Comparison of ENCODE assay signal across 23 cellular contexts in the genomic region with DNA sequence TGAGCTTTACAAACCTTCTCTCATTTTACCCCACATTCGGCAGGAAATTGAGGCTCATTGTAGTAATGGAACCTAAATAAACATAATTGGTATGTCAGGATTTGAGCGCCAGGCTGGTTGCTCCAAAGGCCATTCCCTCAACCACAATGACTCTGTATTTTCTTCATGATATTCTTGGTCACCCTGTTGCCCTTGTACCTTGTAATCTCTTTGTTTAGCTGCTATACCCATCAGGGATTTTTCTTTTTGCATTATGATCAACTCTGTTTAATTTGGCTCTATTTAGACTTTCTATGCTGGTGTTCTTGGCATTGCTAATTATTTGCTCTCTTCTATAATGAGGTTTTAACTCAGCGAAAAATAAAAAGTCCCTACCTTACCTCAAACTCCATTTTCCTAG. TPM values are rescaled to one million over a fixed set of nuclear protein-coding genes. Genes with fewer than 3 reads are reported as not detected.
"Had no signal": no experiment of that assay in that cellular context is flagged by ENCODE, and none has a peak within 500 bp of the region (broad histone marks: within the 10 kb centered on the region; RNA-seq: fewer than 3 reads in every experiment).

No MANE protein-coding gene starts in this region.

- H3K4me3 ChIP-seq: esophagus squamous epithelium, right atrium auricular region, smooth muscle cell, suprapubic skin, thyroid gland, upper lobe of left lung, uterus had no signal

- H3K27ac ChIP-seq: epithelial cell of prostate, esophagus squamous epithelium, right atrium auricular region, suprapubic skin, thyroid gland, upper lobe of left lung, uterus had no signal

- DNase-seq: effector memory CD8-positive, alpha-beta T cell; esophagus squamous epithelium; foreskin fibroblast; left colon; left ventricle myocardium superior; natural killer cell; posterior cingulate gyrus; stimulated activated CD4-positive, alpha-beta T cell treated with anti-CD3 and anti-CD28 coated beads, Interleukin-2, amount 100 ng/mL, for 48 hours; stimulated activated naive CD4-positive, alpha-beta T cell treated with Interleukin-2 at 50 U/mL for 16 hours; thyroid gland; upper lobe of left lung; uterus had no signal

- H3K4me1 Mint-ChIP-seq: natural killer cell, neural crest cell had no signal

- H3K4me3 Mint-ChIP-seq: dendritic cell treated with granulocyte-macrophage colony-stimulating factor and Interleukin-4, amounts not matched to agents 40 ng/mL and 50 ng/mL, for 4 days; effector memory CD8-positive, alpha-beta T cell; natural killer cell; neural crest cell had no signal

- H3K27ac Mint-ChIP-seq: dendritic cell treated with granulocyte-macrophage colony-stimulating factor and Interleukin-4, amounts not matched to agents 40 ng/mL and 50 ng/mL, for 4 days; effector memory CD8-positive, alpha-beta T cell; natural killer cell had no signal

- H3K9me3 ChIP-seq: esophagus squamous epithelium, right atrium auricular region, suprapubic skin, thyroid gland, upper lobe of left lung, uterus had no signal

- H3K9me3 Mint-ChIP-seq: dendritic cell treated with granulocyte-macrophage colony-stimulating factor and Interleukin-4, amounts not matched to agents 40 ng/mL and 50 ng/mL, for 4 days; effector memory CD8-positive, alpha-beta T cell; natural killer cell; neural crest cell had no signal

- H3K27me3 ChIP-seq: right atrium auricular region, suprapubic skin, thyroid gland, upper lobe of left lung, uterus had no signal

- H3K36me3 Mint-ChIP-seq: natural killer cell had no signal

- H3K4me2 ChIP-seq: smooth muscle cell had no signal

- H3K36me3 ChIP-seq: esophagus squamous epithelium, right atrium auricular region, suprapubic skin, thyroid gland, upper lobe of left lung, uterus had no signal

- H3K4me1 ChIP-seq: upper lobe of left lung, uterus had no signal

RNA-seq across cellular contexts. Expression of a gene that starts 29.8 kb away (rescaled TPM):
- total RNA-seq: lung microvascular endothelial cell, osteocyte had no signal

RNA-seq across cellular contexts. Expression of a gene that starts 30.0 kb away (rescaled TPM):
- total RNA-seq: kidney epithelial cell, left ventricle myocardium superior, lung microvascular endothelial cell, mesenteric fat pad, mononuclear cell, natural killer cell, neural crest cell, osteocyte, right atrium auricular region, smooth muscle cell, suprapubic skin, uterus had no signal
- polyA plus RNA-seq: smooth muscle cell had no signal

RNA-seq across cellular contexts. Expression of a gene that starts 45.5 kb away (rescaled TPM):
- total RNA-seq: kidney epithelial cell, lung microvascular endothelial cell, neural crest cell, osteocyte had no signal

RNA-seq across cellular contexts. Expression of a gene that starts 45.6 kb away (rescaled TPM):
- total RNA-seq: lung microvascular endothelial cell, neural crest cell, osteocyte had no signal
